8 cellular contexts compared by ENCODE assay signal in genomic region chr17:8436169-8436932, GRCh38. TPM values are rescaled to one million over a fixed set of nuclear protein-coding genes. Genes with fewer than 3 reads are reported as not detected.
A peak's percentile ranks its signal among the peaks of the same experiment; 100 is the strongest.
DNase-seq lines count a peak whose midpoint lies in the region; ATAC-seq and TF ChIP-seq lines count a peak whose summit lies in the region.

No MANE protein-coding gene starts in this region.

- H3K4me1 Mint-ChIP-seq in activated T-helper 1 cell treated with anti-CD3 and anti-CD28 coated beads, Interleukin-12 subunit alpha, Interleukin-12 subunit beta, Interleukin-2, Interleukin-4 antibody, amounts not matched to agents 30 ng/mL and 10 ng/mL and 1 ng/mL, durations not matched to agents 14 hours and 24 hours and 36 hours (ENCODE audit: low read depth), result peaks cover 22% of the 10 kb centered on the region
- peaks cover 20 to 31% of the 10 kb centered on the region in 2 donors for H3K4me1 Mint-ChIP-seq in natural killer cell treated with Interleukin-12 subunit alpha and Interleukin-12 subunit beta and Interleukin-15 and Interleukin-18, amount 100 ng/mL, for 72 hours (ENCODE audit: low read depth in 2 of 2)
- peaks cover 42% of the 10 kb centered on the region for H3K4me1 Mint-ChIP-seq in stimulated activated naive CD8-positive, alpha-beta T cell treated with anti-CD3 and anti-CD28 coated beads, Interleukin-15, Interleukin-2, amounts not matched to agents 100 ng/mL and 50 ng/mL, for 24 hours (ENCODE audit: low read depth)

- intact Hi-C loops in activated T-helper 1 cell treated with anti-CD3 and anti-CD28 coated beads, Interleukin-12 subunit alpha, Interleukin-12 subunit beta, Interleukin-2, Interleukin-4 antibody, amounts not matched to agents 30 ng/mL and 10 ng/mL and 1 ng/mL, durations not matched to agents 14 hours and 24 hours and 36 hours (cut with micrococcal nuclease), result loop anchor here (5.0 to 10.0 kb wide), 3 partner anchors 302 to 461 kb away; no protein-coding TSS in a partner anchor

- H3K27me3 Mint-ChIP-seq in activated T-helper 1 cell treated with anti-CD3 and anti-CD28 coated beads, Interleukin-12 subunit alpha, Interleukin-12 subunit beta, Interleukin-2, Interleukin-4 antibody, amounts not matched to agents 30 ng/mL and 10 ng/mL and 1 ng/mL, durations not matched to agents 14 hours and 24 hours and 36 hours (ENCODE audit: insufficient read depth), result no peaks in the 10 kb centered on the region
- H3K27me3 Mint-ChIP-seq in natural killer cell treated with Interleukin-12 subunit alpha and Interleukin-12 subunit beta and Interleukin-15 and Interleukin-18, amount 100 ng/mL, for 72 hours, result no peaks in the 10 kb centered on the region
- no peaks in the 10 kb centered on the region for H3K27me3 Mint-ChIP-seq in stimulated activated naive CD8-positive, alpha-beta T cell treated with anti-CD3 and anti-CD28 coated beads, Interleukin-15, Interleukin-2, amounts not matched to agents 100 ng/mL and 50 ng/mL, for 24 hours

- DNase-seq in AG09309 (ENCODE audit: low read depth), result peak; percentile 35
- peak; percentile 64 for DNase-seq in activated T-helper 1 cell treated with anti-CD3 and anti-CD28 coated beads, Interleukin-12 subunit alpha, Interleukin-12 subunit beta, Interleukin-2, Interleukin-4 antibody, amounts not matched to agents 30 ng/mL and 10 ng/mL and 1 ng/mL, durations not matched to agents 14 hours and 24 hours and 36 hours (ENCODE audit: low spot score)
- DNase-seq in fibroblast of mammary gland (ENCODE audit: low read depth), result peak; percentile 61
- peak; percentile 82 for DNase-seq in natural killer cell treated with Interleukin-12 subunit alpha and Interleukin-12 subunit beta and Interleukin-15 and Interleukin-18, amount 100 ng/mL, for 72 hours (ENCODE audit: low spot score)

- 0 out of 2 replicates have a peak, but pooled peaks cover 2% of the 10 kb centered on the region for H4K20me1 ChIP-seq in OCI-LY1 (ENCODE audit: insufficient read depth, low read length)

- peaks cover 26% of the 10 kb centered on the region for H3K4me1 ChIP-seq in OCI-LY1 (ENCODE audit: insufficient read depth, low read length, severe bottlenecking)

- H3K27ac Mint-ChIP-seq in activated T-helper 1 cell treated with anti-CD3 and anti-CD28 coated beads, Interleukin-12 subunit alpha, Interleukin-12 subunit beta, Interleukin-2, Interleukin-4 antibody, amounts not matched to agents 30 ng/mL and 10 ng/mL and 1 ng/mL, durations not matched to agents 14 hours and 24 hours and 36 hours, result peak overlapping the region; percentile 92
- H3K27ac Mint-ChIP-seq in natural killer cell treated with Interleukin-12 subunit alpha and Interleukin-12 subunit beta and Interleukin-15 and Interleukin-18, amount 100 ng/mL, for 72 hours, result peak overlapping the region; percentile 86 to 98
- peak overlapping the region; percentile 94 for H3K27ac Mint-ChIP-seq in stimulated activated naive CD8-positive, alpha-beta T cell treated with anti-CD3 and anti-CD28 coated beads, Interleukin-15, Interleukin-2, amounts not matched to agents 100 ng/mL and 50 ng/mL, for 24 hours

- peaks cover 43% of the 10 kb centered on the region for H3K79me2 ChIP-seq in OCI-LY1 (ENCODE audit: insufficient read depth, low read length)

- H3K27me3 ChIP-seq in OCI-LY1 (ENCODE audit: insufficient read depth, low read length), result no peaks in the 10 kb centered on the region

- peak overlapping the region; percentile 24 for H3K27ac ChIP-seq in OCI-LY1 (ENCODE audit: low read depth, low read length, poor library complexity, severe bottlenecking)

- H3K4me2 ChIP-seq in OCI-LY1 (ENCODE audit: low read length), result peak overlapping the region; percentile 76

- TF ChIP-seq CTCF in AG09309 (IDR thresholded peaks at IDR 0.05; ENCODE audit: control insufficient read depth, insufficient read depth, low read depth, low read length, missing control alignments), result no peak
- no peak for TF ChIP-seq CTCF in OCI-LY1 (IDR thresholded peaks at IDR 0.05; ENCODE audit: low read length)
- no peak for TF ChIP-seq CTCF in fibroblast of mammary gland (conservative IDR thresholded peaks at IDR 0.05; ENCODE audit: control insufficient read depth, insufficient read depth, low read depth, low read length)

- peaks cover 7% of the 10 kb centered on the region; the same call in 1 of the 2 replicates for H3K36me3 ChIP-seq in OCI-LY1 (ENCODE audit: insufficient read depth, low read length)

- H3K4me3 Mint-ChIP-seq in activated T-helper 1 cell treated with anti-CD3 and anti-CD28 coated beads, Interleukin-12 subunit alpha, Interleukin-12 subunit beta, Interleukin-2, Interleukin-4 antibody, amounts not matched to agents 30 ng/mL and 10 ng/mL and 1 ng/mL, durations not matched to agents 14 hours and 24 hours and 36 hours, result peak overlapping the region; percentile 88
- peak overlapping the region; percentile 93 for H3K4me3 Mint-ChIP-seq in natural killer cell treated with Interleukin-12 subunit alpha and Interleukin-12 subunit beta and Interleukin-15 and Interleukin-18, amount 100 ng/mL, for 72 hours
- H3K4me3 Mint-ChIP-seq in stimulated activated naive CD8-positive, alpha-beta T cell treated with anti-CD3 and anti-CD28 coated beads, Interleukin-15, Interleukin-2, amounts not matched to agents 100 ng/mL and 50 ng/mL, for 24 hours, result peak overlapping the region; percentile 94

- no peaks in the 10 kb centered on the region for H3K9me2 ChIP-seq in OCI-LY1 (ENCODE audit: low read depth, low read length)

- peak overlapping the region; percentile 94 for H3K9ac ChIP-seq in OCI-LY1 (ENCODE audit: low read length)

- no peaks in the 10 kb centered on the region for H3K9me3 Mint-ChIP-seq in activated T-helper 1 cell treated with anti-CD3 and anti-CD28 coated beads, Interleukin-12 subunit alpha, Interleukin-12 subunit beta, Interleukin-2, Interleukin-4 antibody, amounts not matched to agents 30 ng/mL and 10 ng/mL and 1 ng/mL, durations not matched to agents 14 hours and 24 hours and 36 hours
- H3K9me3 Mint-ChIP-seq in natural killer cell treated with Interleukin-12 subunit alpha and Interleukin-12 subunit beta and Interleukin-15 and Interleukin-18, amount 100 ng/mL, for 72 hours, result no peaks in the 10 kb centered on the region
- H3K9me3 Mint-ChIP-seq in stimulated activated naive CD8-positive, alpha-beta T cell treated with anti-CD3 and anti-CD28 coated beads, Interleukin-15, Interleukin-2, amounts not matched to agents 100 ng/mL and 50 ng/mL, for 24 hours, result no peaks in the 10 kb centered on the region

- no peak overlapping the region for H2AFZ ChIP-seq in OCI-LY1 (ENCODE audit: low read length)

- H3K9me3 ChIP-seq in OCI-LY1 (ENCODE audit: low read length), result no peaks in the 10 kb centered on the region

- ATAC-seq in GM18907 (IDR thresholded peaks at IDR 0.05; ENCODE audit: unreplicated experiment), result peak; percentile 63
- ATAC-seq in HG03196 (IDR thresholded peaks at IDR 0.05; ENCODE audit: unreplicated experiment), result peak; percentile 46
- ATAC-seq in natural killer cell treated with Interleukin-12 subunit alpha and Interleukin-12 subunit beta and Interleukin-15 and Interleukin-18, amount 100 ng/mL, for 72 hours, result peak; percentile 79 to 80

- H3F3A ChIP-seq in OCI-LY1 (ENCODE audit: insufficient read depth, low read length), result no peaks in the 10 kb centered on the region

- H3K4me3 ChIP-seq in AG09309 (ENCODE audit: control insufficient read depth, low read depth, low read length) (peak overlapping the region; percentile 81), OCI-LY1 (ENCODE audit: low read depth, low read length, poor library complexity, severe bottlenecking) (peak overlapping the region; percentile 96), fibroblast of mammary gland (ENCODE audit: control insufficient read depth, low read depth, low read length) (peak overlapping the region; percentile 79)

- peaks cover 6% of the 10 kb centered on the region for H3K36me3 Mint-ChIP-seq in activated T-helper 1 cell treated with anti-CD3 and anti-CD28 coated beads, Interleukin-12 subunit alpha, Interleukin-12 subunit beta, Interleukin-2, Interleukin-4 antibody, amounts not matched to agents 30 ng/mL and 10 ng/mL and 1 ng/mL, durations not matched to agents 14 hours and 24 hours and 36 hours (ENCODE audit: low read depth)
- H3K36me3 Mint-ChIP-seq in natural killer cell treated with Interleukin-12 subunit alpha and Interleukin-12 subunit beta and Interleukin-15 and Interleukin-18, amount 100 ng/mL, for 72 hours, result peaks cover 5% of the 10 kb centered on the region
- H3K36me3 Mint-ChIP-seq in stimulated activated naive CD8-positive, alpha-beta T cell treated with anti-CD3 and anti-CD28 coated beads, Interleukin-15, Interleukin-2, amounts not matched to agents 100 ng/mL and 50 ng/mL, for 24 hours (ENCODE audit: low read depth), result peaks cover 17% of the 10 kb centered on the region

RNA-seq across cellular contexts. Expression of gene NDEL1, which starts 0.7 kb away (rescaled TPM):
- total RNA-seq in activated T-helper 1 cell treated with anti-CD3 and anti-CD28 coated beads, Interleukin-12 subunit alpha, Interleukin-12 subunit beta, Interleukin-2, Interleukin-4 antibody, amounts not matched to agents 30 ng/mL and 10 ng/mL and 1 ng/mL, durations not matched to agents 14 hours and 24 hours and 36 hours, result 72.4 and 75.4 TPM in 2 replicates
- total RNA-seq in natural killer cell treated with Interleukin-12 subunit alpha and Interleukin-12 subunit beta and Interleukin-15 and Interleukin-18, amount 100 ng/mL, for 72 hours, result 100 to 1,000 TPM in 1 of 2 donors, 10 to 100 TPM in 1; 94.9 to 101 TPM

RNA-seq across cellular contexts. Expression of gene RNF222, which starts 38.7 kb away (rescaled TPM):
- not detected in 2 replicates for total RNA-seq in activated T-helper 1 cell treated with anti-CD3 and anti-CD28 coated beads, Interleukin-12 subunit alpha, Interleukin-12 subunit beta, Interleukin-2, Interleukin-4 antibody, amounts not matched to agents 30 ng/mL and 10 ng/mL and 1 ng/mL, durations not matched to agents 14 hours and 24 hours and 36 hours
- total RNA-seq in natural killer cell treated with Interleukin-12 subunit alpha and Interleukin-12 subunit beta and Interleukin-15 and Interleukin-18, amount 100 ng/mL, for 72 hours, result not detected

RNA-seq across cellular contexts. Expression of gene RPL26, which starts 53.4 kb away (rescaled TPM):
- 2,163 and 2,185 TPM in 2 replicates for total RNA-seq in activated T-helper 1 cell treated with anti-CD3 and anti-CD28 coated beads, Interleukin-12 subunit alpha, Interleukin-12 subunit beta, Interleukin-2, Interleukin-4 antibody, amounts not matched to agents 30 ng/mL and 10 ng/mL and 1 ng/mL, durations not matched to agents 14 hours and 24 hours and 36 hours
- 1,000 to 10,000 TPM in 1 of 2 donors, 100 to 1,000 TPM in 1; 884 to 1,221 TPM for total RNA-seq in natural killer cell treated with Interleukin-12 subunit alpha and Interleukin-12 subunit beta and Interleukin-15 and Interleukin-18, amount 100 ng/mL, for 72 hours

Comparison
In these comparisons a context has a peak if more than half of its experiments do, and no peak if none do; other contexts are left out.
1. Peak in every context shown above with its lines: DNase-seq, ATAC-seq, H3K4me3 ChIP-seq and H3K27ac ChIP-seq.